In genomic region chr1:5637171-5637570, GRCh38 we compare ENCODE assay signal across 9 cellular contexts.
DNase-seq lines count a peak whose midpoint lies in the region; ATAC-seq and TF ChIP-seq lines count a peak whose summit lies in the region.
"Had no signal": no experiment of that assay in that cellular context is flagged by ENCODE, and none has a peak within 500 bp of the region (broad histone marks: within the 10 kb centered on the region; RNA-seq: fewer than 3 reads in every experiment).

No MANE protein-coding gene starts in this region.

- peaks cover 0 to 6% (median 1%) of the 10 kb centered on the region in 4 donors for H3K27me3 ChIP-seq in liver (ENCODE audit: control insufficient read depth in 4 of 4, insufficient read depth in 4 of 4, low read length in 3 of 4)

- in situ Hi-C loops in KBM-7 (cut with MboI; ENCODE audit: low pct_unique_long_range_greater_than_20kb, low sequenced_read_pairs), result no loop called here

- H3K4me1 ChIP-seq in liver (ENCODE audit: control insufficient read depth in 4 of 4, insufficient read depth in 4 of 4, low read length in 3 of 4), result no peaks in the 10 kb centered on the region

- H3K4me3 ChIP-seq in liver (ENCODE audit: low read depth in 1 of 3, low read length in 3 of 3), result no peak overlapping the region

- TF ChIP-seq CTCF in liver (IDR thresholded peaks at IDR 0.05; ENCODE audit: low read depth, low read length, missing input control) (peak; percentile 58), omental fat pad (IDR thresholded peaks at IDR 0.05) (no peak)

- DNase-seq in NCI-H446 (lab: John Stamatoyannopoulos, UW), result peak; percentile 8 to 48
- no peak for DNase-seq in NCI-H446 treated with DMSO at 0.1 percent for 48 hours (lab: John Stamatoyannopoulos, UW)
- DNase-seq in KBM-7, result peak; percentile 37
- DNase-seq in activated CD4-positive, alpha-beta T cell treated with anti-CD3 and anti-CD28 coated beads, Interleukin-2, amount 50 U/mL, for 48 hours, result peak; percentile 19 to 30
- DNase-seq in superior temporal gyrus (ENCODE audit: extremely low spot score), result no peak
- DNase-seq in putamen (ENCODE audit: low spot score), result no peak
- DNase-seq in omental fat pad (ENCODE audit: low spot score), result no peak

- peaks cover 0 to 2% (median 0%) of the 10 kb centered on the region in 4 donors for H3K9me3 ChIP-seq in liver (ENCODE audit: control insufficient read depth in 4 of 4, low read length in 3 of 4)

- peak; percentile 63 to 78 for TF ChIP-seq RAD21 in liver (IDR thresholded peaks at IDR 0.05)

- H3K27ac ChIP-seq in liver (ENCODE audit: low read depth in 1 of 2, low read length in 2 of 2), result no peak overlapping the region

- H3K9ac ChIP-seq in liver (ENCODE audit: low read depth in 1 of 2, low read length in 2 of 2), result no peak overlapping the region

- 77% methylated on average over 2 of the region's 2 CpGs for WGBS in liver

- no peaks in the 10 kb centered on the region for H3K36me3 ChIP-seq in liver (ENCODE audit: control insufficient read depth in 4 of 4, insufficient read depth in 3 of 4, low read depth in 1 of 4, low read length in 3 of 4)

- ATAC-seq in omental fat pad (ENCODE audit: low FRiP score), result no peak
- ATAC-seq: naive thymus-derived CD8-positive, alpha-beta T cell had no signal

TF ChIP-seq in liver, 16 proteins besides CTCF, POLR2A, EP300 and RAD21:
- no peak for TF ChIP-seq RXRA (IDR thresholded peaks at IDR 0.05)
- no peak for TF ChIP-seq MAX (IDR thresholded peaks at IDR 0.05)
- no peak for TF ChIP-seq HNF4A (conservative IDR thresholded peaks at IDR 0.05)
- TF ChIP-seq, protein P1, sequence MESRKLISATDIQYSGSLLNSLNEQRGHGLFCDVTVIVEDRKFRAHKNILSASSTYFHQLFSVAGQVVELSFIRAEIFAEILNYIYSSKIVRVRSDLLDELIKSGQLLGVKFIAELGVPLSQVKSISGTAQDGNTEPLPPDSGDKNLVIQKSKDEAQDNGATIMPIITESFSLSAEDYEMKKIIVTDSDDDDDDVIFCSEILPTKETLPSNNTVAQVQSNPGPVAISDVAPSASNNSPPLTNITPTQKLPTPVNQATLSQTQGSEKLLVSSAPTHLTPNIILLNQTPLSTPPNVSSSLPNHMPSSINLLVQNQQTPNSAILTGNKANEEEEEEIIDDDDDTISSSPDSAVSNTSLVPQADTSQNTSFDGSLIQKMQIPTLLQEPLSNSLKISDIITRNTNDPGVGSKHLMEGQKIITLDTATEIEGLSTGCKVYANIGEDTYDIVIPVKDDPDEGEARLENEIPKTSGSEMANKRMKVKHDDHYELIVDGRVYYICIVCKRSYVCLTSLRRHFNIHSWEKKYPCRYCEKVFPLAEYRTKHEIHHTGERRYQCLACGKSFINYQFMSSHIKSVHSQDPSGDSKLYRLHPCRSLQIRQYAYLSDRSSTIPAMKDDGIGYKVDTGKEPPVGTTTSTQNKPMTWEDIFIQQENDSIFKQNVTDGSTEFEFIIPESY (IDR thresholded peaks at IDR 0.05), result no peak
- no peak for TF ChIP-seq JUND (IDR thresholded peaks at IDR 0.05)
- no peak for TF ChIP-seq SP1 (IDR thresholded peaks at IDR 0.05)
- no peak for TF ChIP-seq FOXA1 (IDR thresholded peaks at IDR 0.05)
- no peak for TF ChIP-seq HNF4G (IDR thresholded peaks at IDR 0.05)
- TF ChIP-seq NR2F2 (IDR thresholded peaks at IDR 0.05), result no peak
- TF ChIP-seq EGR1 (IDR thresholded peaks at IDR 0.05; ENCODE audit: low read depth in 2 of 2), result no peak
- TF ChIP-seq GABPA (IDR thresholded peaks at IDR 0.05 in 1 of 2, conservative IDR thresholded peaks at IDR 0.05 in 1 of 2), result no peak
- TF ChIP-seq YY1 (IDR thresholded peaks at IDR 0.05), result no peak

Comparison
In these comparisons a context has a peak if more than half of its experiments do, and no peak if none do; other contexts are left out.
1. DNase-seq: peak in NCI-H446 (2 of 2), KBM-7 (single experiment) and activated CD4-positive, alpha-beta T cell treated with anti-CD3 and anti-CD28 coated beads, Interleukin-2, amount 50 U/mL, for 48 hours (2 of 2); none in NCI-H446 treated with DMSO at 0.1 percent for 48 hours (single experiment), superior temporal gyrus (single experiment), putamen (single experiment) and omental fat pad (single experiment).